11 cellular contexts compared by ENCODE assay signal in genomic region chr1:186829679-186830587, GRCh38. TPM values are rescaled to one million over a fixed set of nuclear protein-coding genes. Genes with fewer than 3 reads are reported as not detected.
A peak's percentile ranks its signal among the peaks of the same experiment; 100 is the strongest.
DNase-seq lines count a peak whose midpoint lies in the region; ATAC-seq and TF ChIP-seq lines count a peak whose summit lies in the region.
"Had no signal": no experiment of that assay in that cellular context is flagged by ENCODE, and none has a peak within 500 bp of the region (broad histone marks: within the 10 kb centered on the region; RNA-seq: fewer than 3 reads in every experiment).

No MANE protein-coding gene starts in this region.

- 60 to 75% methylated on average over 9 to 12 of the region's 14 CpGs for WGBS in gastroesophageal sphincter (ENCODE audit: low coverage in 1 of 2), 2 donors
- 93% methylated on average over 14 of the region's 14 CpGs for WGBS in smooth muscle cell (ENCODE audit: low lambda C conversion rate)

- H3K27ac Mint-ChIP-seq in HFFc6 = no peak overlapping the region

- no peak overlapping the region for H2AFZ ChIP-seq in smooth muscle cell (ENCODE audit: low read depth)

- H3K9me3 ChIP-seq in gastroesophageal sphincter = no peaks in the 10 kb centered on the region
- no peaks in the 10 kb centered on the region for H3K9me3 ChIP-seq in smooth muscle cell (replicated peaks; ENCODE audit: low read depth)
- H3K9me3 ChIP-seq: SJSA1 had no signal

- no peaks in the 10 kb centered on the region for H3F3A ChIP-seq in smooth muscle cell (ENCODE audit: low read depth)

- no peak for TF ChIP-seq EP300 in gastroesophageal sphincter (IDR thresholded peaks at IDR 0.05)

- H3K4me1 Mint-ChIP-seq in HFFc6 (ENCODE audit: low read depth) = peaks cover 16% of the 10 kb centered on the region

- H3K4me2 ChIP-seq in smooth muscle cell = peak overlapping the region; percentile 85

- no peaks in the 10 kb centered on the region for H3K9me3 Mint-ChIP-seq in HFFc6

- no peak for TF ChIP-seq POLR2A in gastroesophageal sphincter (IDR thresholded peaks at IDR 0.05)

- H3K27ac ChIP-seq in gastroesophageal sphincter (peak overlapping the region in 1 of 4 donors; percentile 81), smooth muscle cell (ENCODE audit: low read depth) (no peak overlapping the region)
- H3K27ac ChIP-seq: SJSA1 had no signal

- H3K9ac ChIP-seq in smooth muscle cell (ENCODE audit: low read depth) = no peak overlapping the region

- H4K20me1 ChIP-seq in smooth muscle cell (ENCODE audit: low read depth) = no peaks in the 10 kb centered on the region

- H3K27me3 ChIP-seq in gastroesophageal sphincter = no peaks in the 10 kb centered on the region
- H3K27me3 ChIP-seq in smooth muscle cell (ENCODE audit: low read depth) = no peaks in the 10 kb centered on the region

- no peaks in the 10 kb centered on the region; the same call in 1 of the 2 replicates for H3K27me3 Mint-ChIP-seq in HFFc6 (ENCODE audit: insufficient read depth)

- H3K4me1 ChIP-seq in gastroesophageal sphincter = peaks cover 0 to 6% (median 0%) of the 10 kb centered on the region in 3 donors
- H3K4me1 ChIP-seq in smooth muscle cell (ENCODE audit: low read depth) = no peaks in the 10 kb centered on the region
- H3K4me1 ChIP-seq: SJSA1 had no signal

- TF ChIP-seq CTCF in HFFc6 (IDR thresholded peaks at IDR 0.05) (no peak), gastroesophageal sphincter (IDR thresholded peaks at IDR 0.05) (no peak), smooth muscle cell (IDR thresholded peaks at IDR 0.05; ENCODE audit: borderline replicate concordance, insufficient read depth, poor library complexity, severe bottlenecking) (no peak)

- ATAC-seq in gastroesophageal sphincter (no peak), GM18909 (IDR thresholded peaks at IDR 0.05; ENCODE audit: poor library complexity, unreplicated experiment) (no peak)

- H3K4me3 ChIP-seq in gastroesophageal sphincter (peak overlapping the region; percentile 59 to 96), smooth muscle cell (peak overlapping the region; percentile 59)

- H3K79me2 ChIP-seq in smooth muscle cell (ENCODE audit: low read depth) = no peaks in the 10 kb centered on the region

- H3K36me3 ChIP-seq in gastroesophageal sphincter = no peaks in the 10 kb centered on the region
- no peaks in the 10 kb centered on the region for H3K36me3 ChIP-seq in smooth muscle cell (ENCODE audit: low read depth)
- H3K36me3 ChIP-seq: SJSA1 had no signal

- DNase-seq in HFFc6 = no peak
- DNase-seq in UCSD-AML1 (lab: John Stamatoyannopoulos, UW; ENCODE audit: unreplicated experiment) = peak; percentile 12
- no peak for DNase-seq in smooth muscle cell (lab: John Stamatoyannopoulos, UW; ENCODE audit: unreplicated experiment)
- no peak for DNase-seq in NCI-H2081 treated with DMSO at 0.1 percent for 48 hours (lab: John Stamatoyannopoulos, UW)
- DNase-seq in DMS79 treated with DMSO at 0.1 percent for 48 hours (lab: John Stamatoyannopoulos, UW) = no peak
- DNase-seq in stimulated activated CD4-positive, alpha-beta T cell treated with anti-CD3 and anti-CD28 coated beads, Interleukin-2, amount 100 ng/mL, for 24 hours = no peak
- DNase-seq: effector CD8-positive, alpha-beta T cell; stimulated activated CD4-positive, alpha-beta T cell treated with anti-CD3 and anti-CD28 coated beads, Interleukin-15, amount 100 ng/mL, for 24 hours had no signal

- no peaks in the 10 kb centered on the region for H3K36me3 Mint-ChIP-seq in HFFc6 (ENCODE audit: low read depth)

- peak overlapping the region; percentile 91 for H3K4me3 Mint-ChIP-seq in HFFc6

RNA-seq across cellular contexts. Expression of gene PLA2G4A, which starts 1.2 kb away (rescaled TPM):
- under 1 TPM; 0.25 to 0.90 (median 0.45) TPM for total RNA-seq in HFFc6 (2021; fragmentation: NEBNext Ultra II Directional; extraction: Animal tissue kit (Norgen Biotek cat#: 25700))
- 1 to 10 TPM; 3.6 to 9.7 (median 5.0) TPM for total RNA-seq in gastroesophageal sphincter
- total RNA-seq in smooth muscle cell = 7.8 and 11.8 TPM in 2 replicates
- polyA plus RNA-seq in smooth muscle cell = 3.3 and 3.9 TPM in 2 replicates
